23 cellular contexts compared by ENCODE assay signal in genomic region chr4:42490015-42490414, GRCh38.
DNase-seq lines count a peak whose midpoint lies in the region; ATAC-seq, FAIRE-seq and TF ChIP-seq lines count a peak whose summit lies in the region.
"Had no signal": no experiment of that assay in that cellular context is flagged by ENCODE, and none has a peak within 500 bp of the region (broad histone marks: within the 10 kb centered on the region; RNA-seq: fewer than 3 reads in every experiment).

No MANE protein-coding gene starts in this region.

- H3K18ac ChIP-seq in H1 (ENCODE audit: extremely low read depth, low read length), result peak overlapping the region; percentile 64

- no peak for TF ChIP-seq RAD21 in H1 (IDR thresholded peaks at IDR 0.05 in 1 of 2, conservative IDR thresholded peaks at IDR 0.05 in 1 of 2; ENCODE audit: low read depth in 2 of 2, low read length in 2 of 2)

- no peak overlapping the region for H3K14ac ChIP-seq in H1 (ENCODE audit: insufficient read length)

- no peak overlapping the region for H2AFZ ChIP-seq in H1 (ENCODE audit: low read length)

- H3K79me2 ChIP-seq in H1 (ENCODE audit: control insufficient read depth in 1 of 2, insufficient read depth in 2 of 2, low read length in 2 of 2), result no peaks in the 10 kb centered on the region

- H2BK20ac ChIP-seq in H1 (ENCODE audit: low read length), result peak overlapping the region; percentile 80; the same call in 1 of the 2 replicates

- no peaks in the 10 kb centered on the region for H3K36me3 ChIP-seq in H1 (ENCODE audit: control insufficient read depth in 2 of 4, insufficient read depth in 4 of 4, low read length in 3 of 4)
- H3K36me3 ChIP-seq in tibial artery, result no peaks in the 10 kb centered on the region
- H3K36me3 ChIP-seq: uterus had no signal

- H3K56ac ChIP-seq in H1 (replicated peaks; ENCODE audit: insufficient read length, low read depth, low read length), result no peak overlapping the region

- H3K23ac ChIP-seq in H1 (ENCODE audit: insufficient read length), result no peak overlapping the region

- H3K27me3 ChIP-seq in H1 (replicated peaks in 1 of 4; ENCODE audit: control insufficient read depth in 3 of 4, extremely low read depth in 1 of 4, insufficient read depth in 3 of 4, low read length in 3 of 4) (no peaks in the 10 kb centered on the region), tibial artery (no peaks in the 10 kb centered on the region), dorsolateral prefrontal cortex (no peaks in the 10 kb centered on the region)
- H3K27me3 ChIP-seq: BLaER1 treated with 17β-estradiol and CSF1 and Interleukin-3, amounts not matched to agents 10 nM and 100 nM; foreskin keratinocyte; uterus had no signal

- peak overlapping the region; percentile 77; the same call in 1 of the 2 replicates for H2BK5ac ChIP-seq in H1 (ENCODE audit: low read depth, low read length)

- H3K27ac ChIP-seq in H1 (ENCODE audit: low read depth, low read length), result no peak overlapping the region
- no peak overlapping the region for H3K27ac ChIP-seq in tibial artery
- H3K27ac ChIP-seq in dorsolateral prefrontal cortex, result no peak overlapping the region
- H3K27ac ChIP-seq: BLaER1 treated with 17β-estradiol and CSF1 and Interleukin-3, amounts not matched to agents 10 nM and 100 nM; foreskin keratinocyte; uterus had no signal

- no peak overlapping the region for H4K91ac ChIP-seq in H1 (replicated peaks; ENCODE audit: insufficient read length, low read length)

- H3K23me2 ChIP-seq in H1 (ENCODE audit: low read depth, low read length), result no peaks in the 10 kb centered on the region

- H3K9me3 ChIP-seq in H1 (ENCODE audit: insufficient read depth in 2 of 2, low read depth in 1 of 2, low read length in 1 of 2), result no peaks in the 10 kb centered on the region
- no peaks in the 10 kb centered on the region for H3K9me3 ChIP-seq in tibial artery
- H3K9me3 ChIP-seq: BLaER1 treated with 17β-estradiol and CSF1 and Interleukin-3, amounts not matched to agents 10 nM and 100 nM; uterus had no signal

- H3K4me3 ChIP-seq in GM12865 (ENCODE audit: low read depth, low read length), result peak overlapping the region; percentile 17
- no peak overlapping the region for H3K4me3 ChIP-seq in H1 (ENCODE audit: extremely low read depth in 1 of 4, insufficient read depth in 2 of 4, low read depth in 3 of 4, low read length in 4 of 4)
- no peak overlapping the region for H3K4me3 ChIP-seq in tibial artery
- H3K4me3 ChIP-seq in dorsolateral prefrontal cortex, result no peak overlapping the region
- H3K4me3 ChIP-seq: BLaER1 treated with 17β-estradiol and CSF1 and Interleukin-3, amounts not matched to agents 10 nM and 100 nM; uterus had no signal

- intact Hi-C loops in left ventricle myocardium superior (cut with micrococcal nuclease), result no loop called here
- intact Hi-C loops in tibial artery (cut with DNase I; ENCODE audit: low total_unique reads), result no loop called here
- intact Hi-C loops in dorsolateral prefrontal cortex (cut with DNase I), result no loop called here

- WGBS in H1 (ENCODE audit: extremely low coverage in 1 of 2, insufficient coverage in 1 of 2, insufficient read length in 1 of 2, insufficient replicate concordance in 2 of 2, low coverage in 1 of 2, low lambda C conversion rate in 2 of 2, missing lambda C conversion rate in 1 of 2), 2 experiments, result 81% methylated on average over 3 of the region's 3 CpGs; no CpG with 5 or more reads in 1 of the 2 experiments

- DNase-seq in GM12865 (ENCODE audit: low read depth) (peak; percentile 57), H1 (ENCODE audit: low read depth in 1 of 2, low spot score in 2 of 2) (no peak), left ventricle myocardium superior (no peak), tibial artery (no peak), dorsolateral prefrontal cortex (no peak)
- DNase-seq: ACHN; activated CD4-positive, alpha-beta T cell treated with anti-CD3 and anti-CD28 coated beads for 1 hour; activated CD8-positive, alpha-beta memory T cell treated with anti-CD3 and anti-CD28 coated beads for 24 hours; activated T-cell treated with anti-CD3 and anti-CD28 coated beads, Interleukin-2, amount 50 U/mL, for 48 hours; foreskin keratinocyte; HCEC 1CT; Karpas-422; naive thymus-derived CD8-positive, alpha-beta T cell; NCI-H187; NCI-H2227 treated with DMSO at 0.1 percent for 48 hours; SIG-M5; stimulated activated CD8-positive, alpha-beta memory T cell treated with anti-CD3 and anti-CD28 coated beads, Interleukin-4, amount 100 ng/mL, for 48 hours; uterus had no signal

- POLR2A ChIA-PET in H1 (lab: Charles Lee; ENCODE audit: partially characterized antibody), result interaction anchor here (1.6 kb wide), 1 partner anchor 8 kb away, joined by 4 read pairs; no protein-coding TSS in a partner anchor

- no peaks in the 10 kb centered on the region for H3K79me1 ChIP-seq in H1 (ENCODE audit: low read depth, low read length)

- H2BK15ac ChIP-seq in H1 (ENCODE audit: low read length), result peak overlapping the region; percentile 95

- H3K9ac ChIP-seq in H1 (replicated peaks in 1 of 4; ENCODE audit: extremely low read depth in 1 of 4, low read depth in 3 of 4, low read length in 3 of 4), result no peak overlapping the region
- H3K9ac ChIP-seq: BLaER1 treated with 17β-estradiol and CSF1 and Interleukin-3, amounts not matched to agents 10 nM and 100 nM had no signal

- H2AK5ac ChIP-seq in H1 (ENCODE audit: low read depth, low read length), result 0 out of 2 replicates have a peak overlapping the region, but pooled peaks have one; percentile 56

- no peak overlapping the region for H3K4me2 ChIP-seq in H1 (ENCODE audit: insufficient read depth in 1 of 2, low read depth in 2 of 2, low read length in 2 of 2)
- H3K4me2 ChIP-seq: BLaER1 treated with 17β-estradiol and CSF1 and Interleukin-3, amounts not matched to agents 10 nM and 100 nM had no signal

- no peak overlapping the region for H2BK120ac ChIP-seq in H1 (replicated peaks; ENCODE audit: low read depth, low read length)

- TF ChIP-seq EP300 in H1 (IDR thresholded peaks at IDR 0.05; ENCODE audit: borderline replicate concordance in 1 of 2, low read depth in 2 of 2, low read length in 2 of 2), result no peak

- H2BK12ac ChIP-seq in H1 (ENCODE audit: low read depth, low read length), result peak overlapping the region; percentile 91; the same call in 1 of the 2 replicates

- H4K20me1 ChIP-seq in H1 (replicated peaks in 1 of 2; ENCODE audit: control insufficient read depth in 1 of 2, insufficient read depth in 2 of 2, low read length in 2 of 2), result no peaks in the 10 kb centered on the region
- H4K20me1 ChIP-seq: BLaER1 treated with 17β-estradiol and CSF1 and Interleukin-3, amounts not matched to agents 10 nM and 100 nM had no signal

- TF ChIP-seq POLR2A in H1 (IDR thresholded peaks at IDR 0.05; ENCODE audit: control extremely low read depth in 1 of 2, low read depth in 2 of 2, low read length in 2 of 2), result no peak

- no peak for FAIRE-seq in H1 (lab: Jason Lieb, UNC)

- H4K5ac ChIP-seq in H1 (ENCODE audit: insufficient read length, low read depth, low read length), result no peak overlapping the region

- no peak overlapping the region for H4K8ac ChIP-seq in H1 (ENCODE audit: extremely low read depth, insufficient read depth, low read length)

- H3K4me1 ChIP-seq in H1 (replicated peaks in 1 of 4; ENCODE audit: control insufficient read depth in 3 of 4, insufficient read depth in 4 of 4, low read length in 3 of 4) (peaks cover 1 to 21% (median 13%) of the 10 kb centered on the region in 4 experiments; a peak in 6 of 7 replicates), tibial artery (no peaks in the 10 kb centered on the region)
- H3K4me1 ChIP-seq: BLaER1 treated with 17β-estradiol and CSF1 and Interleukin-3, amounts not matched to agents 10 nM and 100 nM; uterus had no signal

- TF ChIP-seq CTCF in GM12865 (IDR thresholded peaks at IDR 0.05; ENCODE audit: insufficient read depth, low read depth, low read length, missing control alignments), result no peak
- no peak for TF ChIP-seq CTCF in H1 (IDR thresholded peaks at IDR 0.05; ENCODE audit: control extremely low read depth in 1 of 3, insufficient read depth in 1 of 3, low read depth in 1 of 3, low read length in 3 of 3)
- TF ChIP-seq CTCF in tibial artery (IDR thresholded peaks at IDR 0.05), result no peak
- TF ChIP-seq CTCF in dorsolateral prefrontal cortex (IDR thresholded peaks at IDR 0.05 in 54 of 56, conservative IDR thresholded peaks at IDR 0.05 in 2 of 56; ENCODE audit: low read depth in 1 of 56, partially characterized antibody in 56 of 56), result no peak

- peak overlapping the region; percentile 16 for H3K4ac ChIP-seq in H1 (replicated peaks; ENCODE audit: insufficient read length, low read depth, low read length)

- peak; percentile 13 for ATAC-seq in GM18868 (IDR thresholded peaks at IDR 0.05; ENCODE audit: unreplicated experiment)
- peak; percentile 40 for ATAC-seq in HG03025 (IDR thresholded peaks at IDR 0.05; ENCODE audit: low FRiP score, unreplicated experiment)
- no peak for ATAC-seq in left ventricle myocardium superior
- no peak for ATAC-seq in HG02852 (IDR thresholded peaks at IDR 0.05; ENCODE audit: unreplicated experiment)
- ATAC-seq: activated naive CD4-positive, alpha-beta T cell treated with anti-CD3 and anti-CD28 coated beads, Interleukin-2, amount 50 U/mL, for 72 hours; foreskin keratinocyte; naive thymus-derived CD8-positive, alpha-beta T cell had no signal

- CTCF ChIA-PET in H1 (lab: Charles Lee; ENCODE audit: partially characterized antibody), result interaction anchor here (0.8 to 1.6 kb wide), 4 partner anchors 8 to 118 kb away, joined by 3 to 4 read pairs (median 4); no protein-coding TSS in a partner anchor

TF ChIP-seq in H1, 55 proteins besides CTCF, POLR2A, EP300 and RAD21 (continues in another document):
- TF ChIP-seq TCF12 (IDR thresholded peaks at IDR 0.05; ENCODE audit: low read depth, low read length), result no peak
- TF ChIP-seq MAFK (IDR thresholded peaks at IDR 0.05; ENCODE audit: low read depth, low read length), result no peak
- no peak for TF ChIP-seq JUN (IDR thresholded peaks at IDR 0.05; ENCODE audit: low read depth, low read length)
- no peak for TF ChIP-seq SIX5 (IDR thresholded peaks at IDR 0.05; ENCODE audit: low read depth, low read length)
- no peak for TF ChIP-seq TBP (IDR thresholded peaks at IDR 0.05; ENCODE audit: low read depth, low read length)
- no peak for TF ChIP-seq SAP30 (IDR thresholded peaks at IDR 0.05; ENCODE audit: insufficient read depth, insufficient replicate concordance, low read length)
- no peak for TF ChIP-seq ATF3 (IDR thresholded peaks at IDR 0.05; ENCODE audit: insufficient read depth, low read depth, low read length)
- no peak for TF ChIP-seq KDM1A (IDR thresholded peaks at IDR 0.05; ENCODE audit: borderline replicate concordance, low read length)
- TF ChIP-seq TAF7 (optimal IDR thresholded peaks at IDR 0.05; ENCODE audit: borderline replicate concordance, low read depth, low read length), result no peak
- TF ChIP-seq BRCA1 (IDR thresholded peaks at IDR 0.05; ENCODE audit: low read depth, low read length), result no peak
- no peak for TF ChIP-seq TEAD4 (IDR thresholded peaks at IDR 0.05; ENCODE audit: low read depth, low read length)
- TF ChIP-seq SRF (IDR thresholded peaks at IDR 0.05; ENCODE audit: low read depth, low read length), result no peak
- TF ChIP-seq GTF2F1 (IDR thresholded peaks at IDR 0.05; ENCODE audit: borderline replicate concordance, low read depth, low read length), result no peak

Comparison
In these comparisons a context has a peak if more than half of its experiments do, and no peak if none do; other contexts are left out.
1. ATAC-seq: peak in GM18868 (single experiment) and HG03025 (single experiment); none in left ventricle myocardium superior (single experiment) and HG02852 (single experiment).